In the genomic region with DNA sequence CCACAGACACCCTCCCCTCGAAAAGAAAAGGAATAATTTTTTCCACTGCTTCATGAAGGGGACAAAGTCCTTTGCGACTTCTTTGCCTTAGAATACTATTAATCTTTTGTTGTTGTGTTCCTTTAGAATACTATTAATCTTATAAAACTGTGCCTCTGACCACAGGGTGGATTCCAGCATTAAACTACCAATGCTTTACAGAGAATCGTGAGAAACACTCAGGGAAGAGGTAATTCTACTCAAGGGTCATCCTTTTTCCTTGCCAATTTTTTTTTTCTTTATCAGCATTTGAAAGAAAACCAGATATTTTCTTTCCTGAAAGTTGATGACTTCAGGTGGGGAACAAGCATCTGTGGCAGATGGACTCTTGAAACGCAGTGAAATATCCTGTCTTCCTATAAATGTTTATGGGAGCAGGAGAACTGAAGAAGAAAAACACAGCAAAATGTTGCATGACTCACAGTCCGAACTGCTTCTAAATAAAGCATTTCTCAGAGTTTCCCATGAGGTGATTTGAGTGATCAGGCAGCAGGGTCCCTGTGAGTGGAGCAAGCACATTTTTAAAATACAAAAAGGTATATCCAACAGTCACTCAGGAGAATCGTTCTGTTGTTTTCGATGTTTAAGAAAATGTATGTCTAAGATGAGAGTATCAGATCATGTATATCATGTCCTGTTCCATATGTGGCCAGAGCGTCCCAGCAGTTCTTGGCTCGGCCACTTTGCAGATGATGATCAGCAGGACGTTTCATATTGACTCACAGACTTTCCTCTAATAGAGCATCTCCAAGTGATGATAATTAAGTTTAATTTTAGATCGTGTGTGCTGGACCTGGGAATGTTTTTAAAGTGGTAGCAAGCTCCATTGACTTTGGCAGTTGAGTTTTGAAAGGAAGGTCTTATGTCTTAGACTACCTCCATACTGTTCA, we compare ENCODE assay signal across 16 cellular contexts.
DNase-seq lines count a peak whose midpoint lies in the region; TF ChIP-seq lines count a peak whose summit lies in the region.
"Had no signal": no experiment of that assay in that cellular context is flagged by ENCODE, and none has a peak within 500 bp of the region (broad histone marks: within the 10 kb centered on the region; RNA-seq: fewer than 3 reads in every experiment).

No MANE protein-coding gene starts in this region.

- H3K27me3 ChIP-seq in SK-N-SH (ENCODE audit: insufficient read depth) (no peaks in the 10 kb centered on the region), smooth muscle cell (ENCODE audit: low read depth) (no peaks in the 10 kb centered on the region)
- no peaks in the 10 kb centered on the region for H3K27me3 ChIP-seq in effector memory CD4-positive, alpha-beta T cell (replicated peaks; ENCODE audit: control insufficient read depth, insufficient read depth, low read length, poor library complexity, severe bottlenecking)
- H3K27me3 ChIP-seq: adrenal gland, right lobe of liver had no signal

- peaks cover 35% of the 10 kb centered on the region for H3F3A ChIP-seq in SK-N-SH (replicated peaks; ENCODE audit: insufficient read depth)
- H3F3A ChIP-seq in smooth muscle cell (ENCODE audit: low read depth): peaks cover 18% of the 10 kb centered on the region

- no peaks in the 10 kb centered on the region for H3K79me2 ChIP-seq in SK-N-SH (ENCODE audit: insufficient read depth)
- no peaks in the 10 kb centered on the region for H3K79me2 ChIP-seq in smooth muscle cell (ENCODE audit: low read depth)

- H2AFZ ChIP-seq in SK-N-SH (ENCODE audit: low read depth) (peak overlapping the region; percentile 56; the same call in 1 of the 2 replicates), smooth muscle cell (ENCODE audit: low read depth) (peak overlapping the region; percentile 44)

- H3K9me2 ChIP-seq in SK-N-SH: no peaks in the 10 kb centered on the region

- H3K4me2 ChIP-seq in SK-N-SH: peak overlapping the region; percentile 54
- peak overlapping the region; percentile 66 for H3K4me2 ChIP-seq in smooth muscle cell

- H3K9me3 ChIP-seq in SK-N-SH (no peaks in the 10 kb centered on the region), smooth muscle cell (replicated peaks; ENCODE audit: low read depth) (no peaks in the 10 kb centered on the region)
- H3K9me3 ChIP-seq in effector memory CD4-positive, alpha-beta T cell (ENCODE audit: control insufficient read depth, low read length): no peaks in the 10 kb centered on the region
- H3K9me3 ChIP-seq: adrenal gland, esophagus muscularis mucosa, right lobe of liver had no signal

- DNase-seq in GM04504 (ENCODE audit: low read depth): peak; percentile 77
- DNase-seq in SK-N-SH: no peak
- peak; percentile 65 to 77 for DNase-seq in foreskin fibroblast
- DNase-seq in smooth muscle cell (lab: John Stamatoyannopoulos, UW; ENCODE audit: unreplicated experiment): no peak
- no peak for DNase-seq in effector memory CD4-positive, alpha-beta T cell
- no peak for DNase-seq in GM13976 (ENCODE audit: low spot score)
- no peak for DNase-seq in activated T-cell treated with anti-CD3 and anti-CD28 coated beads, Interleukin-2, amount 50 U/mL, for 48 hours
- DNase-seq in NCI-H2171 treated with DMSO at 0.1 percent for 48 hours (lab: John Stamatoyannopoulos, UW): no peak
- DNase-seq: activated CD8-positive, alpha-beta T cell treated with anti-CD3 and anti-CD28 coated beads for 36 hours; adrenal gland; DMS79 treated with DMSO at 0.1 percent for 48 hours; KBM-7; NCI-H526; right lobe of liver; T-cell had no signal

- H3K27ac ChIP-seq in SK-N-SH (ENCODE audit: low read depth in 2 of 2, low read length in 1 of 2) (peak overlapping the region; percentile 53 to 96), smooth muscle cell (ENCODE audit: low read depth) (peak overlapping the region; percentile 94)
- no peak overlapping the region for H3K27ac ChIP-seq in effector memory CD4-positive, alpha-beta T cell (ENCODE audit: insufficient read depth, low read length, poor library complexity, severe bottlenecking)
- H3K27ac ChIP-seq: adrenal gland had no signal

- in situ Hi-C loops in GM13976 (cut with MboI; ENCODE audit: low sequenced_read_pairs, unreplicated experiment): no loop called here

- CTCF ChIA-PET in SK-N-SH (lab: Yijun Ruan, JAX): no interaction called here

- POLR2A ChIA-PET in SK-N-SH (lab: Yijun Ruan, JAX): no interaction called here

- 32% methylated on average over 11 of the region's 11 CpGs for WGBS in SK-N-SH (ENCODE audit: low lambda C conversion rate)
- WGBS in smooth muscle cell (ENCODE audit: low lambda C conversion rate): 29% methylated on average over 11 of the region's 11 CpGs

- no peak for TF ChIP-seq CTCF in SK-N-SH (IDR thresholded peaks at IDR 0.05)
- no peak for TF ChIP-seq CTCF in foreskin fibroblast (IDR thresholded peaks at IDR 0.05; ENCODE audit: low read depth, low read length)
- TF ChIP-seq CTCF in smooth muscle cell (IDR thresholded peaks at IDR 0.05; ENCODE audit: borderline replicate concordance, insufficient read depth, poor library complexity, severe bottlenecking): no peak
- TF ChIP-seq CTCF in GM13976 (IDR thresholded peaks at IDR 0.05; ENCODE audit: borderline replicate concordance, control extremely low read depth, extremely low read depth, insufficient read depth, missing control alignments): no peak

- no peak for TF ChIP-seq EP300 in SK-N-SH (IDR thresholded peaks at IDR 0.05; ENCODE audit: borderline replicate concordance in 1 of 2, low read depth in 1 of 2, low read length in 1 of 2)

- H3K9ac ChIP-seq in SK-N-SH (peak overlapping the region; percentile 63; the same call in 1 of the 2 replicates), smooth muscle cell (ENCODE audit: low read depth) (peak overlapping the region; percentile 74)

- H3K36me3 ChIP-seq in SK-N-SH (replicated peaks in 1 of 2; ENCODE audit: control insufficient read depth in 1 of 2, insufficient read depth in 2 of 2, low read length in 1 of 2): no peaks in the 10 kb centered on the region
- H3K36me3 ChIP-seq in smooth muscle cell (ENCODE audit: low read depth): no peaks in the 10 kb centered on the region
- no peaks in the 10 kb centered on the region for H3K36me3 ChIP-seq in effector memory CD4-positive, alpha-beta T cell (ENCODE audit: control insufficient read depth, insufficient read depth, low read length)
- H3K36me3 ChIP-seq: adrenal gland, esophagus muscularis mucosa, right lobe of liver had no signal

- no peaks in the 10 kb centered on the region for H4K20me1 ChIP-seq in SK-N-SH (ENCODE audit: insufficient read depth)
- H4K20me1 ChIP-seq in smooth muscle cell (ENCODE audit: low read depth): no peaks in the 10 kb centered on the region

- TF ChIP-seq RAD21 in SK-N-SH (IDR thresholded peaks at IDR 0.05; ENCODE audit: low read length): no peak

- no peak overlapping the region for H3K4me3 ChIP-seq in SK-N-SH (ENCODE audit: low read depth in 2 of 2, low read length in 1 of 2)
- H3K4me3 ChIP-seq in foreskin fibroblast (ENCODE audit: low read depth in 1 of 2, low read length in 2 of 2): no peak overlapping the region
- H3K4me3 ChIP-seq in smooth muscle cell: no peak overlapping the region
- no peak overlapping the region for H3K4me3 ChIP-seq in effector memory CD4-positive, alpha-beta T cell (ENCODE audit: insufficient read depth, low read depth, low read length, poor library complexity, severe bottlenecking)
- H3K4me3 ChIP-seq: adrenal gland, esophagus muscularis mucosa, right lobe of liver had no signal

- H3K4me1 ChIP-seq in SK-N-SH (ENCODE audit: control insufficient read depth in 1 of 2, insufficient read depth in 2 of 2, low read depth in 1 of 2, low read length in 1 of 2) (peaks cover 2 to 10% of the 10 kb centered on the region in 2 experiments), smooth muscle cell (ENCODE audit: low read depth) (peaks cover 8% of the 10 kb centered on the region)
- H3K4me1 ChIP-seq in effector memory CD4-positive, alpha-beta T cell (ENCODE audit: control insufficient read depth, insufficient read depth, low read length, poor library complexity, severe bottlenecking): peaks cover 4% of the 10 kb centered on the region
- H3K4me1 ChIP-seq: adrenal gland, right lobe of liver had no signal

TF ChIP-seq in SK-N-SH, 30 proteins besides CTCF, POLR2A, EP300 and RAD21:
- TF ChIP-seq FOXJ3 (CRISPR knock-in tag; IDR thresholded peaks at IDR 0.05): no peak
- no peak for TF ChIP-seq GABPA (IDR thresholded peaks at IDR 0.05; ENCODE audit: low read depth)
- TF ChIP-seq, protein P1, sequence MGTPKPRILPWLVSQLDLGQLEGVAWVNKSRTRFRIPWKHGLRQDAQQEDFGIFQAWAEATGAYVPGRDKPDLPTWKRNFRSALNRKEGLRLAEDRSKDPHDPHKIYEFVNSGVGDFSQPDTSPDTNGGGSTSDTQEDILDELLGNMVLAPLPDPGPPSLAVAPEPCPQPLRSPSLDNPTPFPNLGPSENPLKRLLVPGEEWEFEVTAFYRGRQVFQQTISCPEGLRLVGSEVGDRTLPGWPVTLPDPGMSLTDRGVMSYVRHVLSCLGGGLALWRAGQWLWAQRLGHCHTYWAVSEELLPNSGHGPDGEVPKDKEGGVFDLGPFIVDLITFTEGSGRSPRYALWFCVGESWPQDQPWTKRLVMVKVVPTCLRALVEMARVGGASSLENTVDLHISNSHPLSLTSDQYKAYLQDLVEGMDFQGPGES (IDR thresholded peaks at IDR 0.05; ENCODE audit: low read depth, low read length): no peak
- peak; percentile 48; the same call in 1 of the 2 replicates for TF ChIP-seq FOSL2 (IDR thresholded peaks at IDR 0.05; ENCODE audit: borderline replicate concordance, low read depth)
- no peak for TF ChIP-seq TEAD4 (IDR thresholded peaks at IDR 0.05; ENCODE audit: borderline replicate concordance, insufficient read depth)
- TF ChIP-seq NRF1 (IDR thresholded peaks at IDR 0.05; ENCODE audit: low read depth, low read length): no peak
- peak; percentile 28; the same call in 1 of the 2 replicates for TF ChIP-seq TCF12 (IDR thresholded peaks at IDR 0.05)
- no peak for TF ChIP-seq MXI1 (IDR thresholded peaks at IDR 0.05; ENCODE audit: low read depth, low read length)
- no peak for TF ChIP-seq SIN3A (IDR thresholded peaks at IDR 0.05; ENCODE audit: borderline replicate concordance, low read depth, low read length)

Comparison
In these comparisons a context has a peak if more than half of its experiments do, and no peak if none do; other contexts are left out.
1. DNase-seq: peak in GM04504 (single experiment) and foreskin fibroblast (2 of 2); none in SK-N-SH (single experiment), smooth muscle cell (single experiment), effector memory CD4-positive, alpha-beta T cell (0 of 3), GM13976 (single experiment), activated T-cell treated with anti-CD3 and anti-CD28 coated beads, Interleukin-2, amount 50 U/mL, for 48 hours (0 of 2) and NCI-H2171 treated with DMSO at 0.1 percent for 48 hours (single experiment).